Comparison of ENCODE assay signal across 18 cellular contexts in genomic region chr15:95470997-95471692, GRCh38.
DNase-seq lines count a peak whose midpoint lies in the region; ATAC-seq and TF ChIP-seq lines count a peak whose summit lies in the region.
"Had no signal": no experiment of that assay in that cellular context is flagged by ENCODE, and none has a peak within 500 bp of the region (broad histone marks: within the 10 kb centered on the region; RNA-seq: fewer than 3 reads in every experiment).

No MANE protein-coding gene starts in this region.

- H3K27ac Mint-ChIP-seq in mesothelial cell of epicardium: peak overlapping the region; percentile 70
- H3K27ac Mint-ChIP-seq: CD4-positive, alpha-beta T cell; T-helper 17 cell had no signal

- TF ChIP-seq POLR2A in esophagus squamous epithelium (IDR thresholded peaks at IDR 0.05): no peak

- H3K27ac ChIP-seq in aorta (ENCODE audit: low read depth in 1 of 2, low read length in 2 of 2) (peak overlapping the region; percentile 36 to 75), foreskin keratinocyte (no peak overlapping the region), esophagus squamous epithelium (peak overlapping the region in 2 of 4 donors; percentile 31 to 34)

- TF ChIP-seq CTCF in fibroblast of mammary gland (conservative IDR thresholded peaks at IDR 0.05; ENCODE audit: control insufficient read depth, insufficient read depth, low read depth, low read length) (no peak), mesothelial cell of epicardium (IDR thresholded peaks at IDR 0.05; ENCODE audit: unreplicated experiment) (no peak), foreskin keratinocyte (conservative IDR thresholded peaks at IDR 0.05) (no peak), esophagus squamous epithelium (IDR thresholded peaks at IDR 0.05) (no peak)

- intact Hi-C loops in Right ventricle myocardium inferior (cut with DNase I): no loop called here
- intact Hi-C loops in cardiac septum (cut with DNase I): no loop called here
- intact Hi-C loops in aorta (cut with DNase I): loop anchor here in 1 of 2 donors (10.0 kb wide), 1 partner anchor 84 kb away; no protein-coding TSS in a partner anchor
- intact Hi-C loops in esophagus squamous epithelium (cut with DNase I): no loop called here

- no peak overlapping the region for H3K4me3 Mint-ChIP-seq in mesothelial cell of epicardium
- H3K4me3 Mint-ChIP-seq: activated T-cell treated with anti-CD3 and anti-CD28 coated beads, Interleukin-2, amount 50 U/mL, for 4 hours; CD4-positive, alpha-beta T cell; T-helper 17 cell had no signal

- ATAC-seq in Right ventricle myocardium inferior (peak; percentile 46), aorta (ENCODE audit: low FRiP score) (peak; percentile 53), GM21390 (IDR thresholded peaks at IDR 0.05; ENCODE audit: unreplicated experiment) (no peak), foreskin keratinocyte (no peak)
- ATAC-seq: activated T-cell treated with anti-CD3 and anti-CD28 coated beads, Interleukin-2, amount 50 U/mL, for 4 hours; T-helper 17 cell had no signal

- no peaks in the 10 kb centered on the region for H3K36me3 ChIP-seq in aorta (ENCODE audit: control insufficient read depth in 1 of 2, insufficient read depth in 2 of 2, low read length in 1 of 2)
- H3K36me3 ChIP-seq in esophagus squamous epithelium: no peaks in the 10 kb centered on the region

- H3K4me1 ChIP-seq in aorta (ENCODE audit: control insufficient read depth in 1 of 2, insufficient read depth in 2 of 2, low read length in 2 of 2): peaks cover 0 to 3% of the 10 kb centered on the region in 2 donors
- no peaks in the 10 kb centered on the region for H3K4me1 ChIP-seq in foreskin keratinocyte
- no peaks in the 10 kb centered on the region for H3K4me1 ChIP-seq in esophagus squamous epithelium

- H3K4me1 Mint-ChIP-seq in mesothelial cell of epicardium: peaks cover 33% of the 10 kb centered on the region
- H3K4me1 Mint-ChIP-seq: T-helper 17 cell had no signal

- H3K27me3 ChIP-seq in aorta (ENCODE audit: control insufficient read depth in 1 of 2, insufficient read depth in 2 of 2, low read length in 1 of 2) (no peaks in the 10 kb centered on the region), foreskin keratinocyte (no peaks in the 10 kb centered on the region), esophagus squamous epithelium (no peaks in the 10 kb centered on the region)

- no peaks in the 10 kb centered on the region for H3K9me3 Mint-ChIP-seq in mesothelial cell of epicardium
- H3K9me3 Mint-ChIP-seq: CD4-positive, alpha-beta T cell had no signal

- DNase-seq in Right ventricle myocardium inferior (ENCODE audit: missing footprints) (no peak), cardiac septum (ENCODE audit: low spot score) (no peak), fibroblast of mammary gland (ENCODE audit: low read depth) (peak; percentile 14), mesothelial cell of epicardium (ENCODE audit: low spot score in 2 of 2, unreplicated experiment in 2 of 2) (no peak), aorta (peak in 1 of 2 donors; percentile 57), foreskin keratinocyte (no peak), esophagus squamous epithelium (lab: John Stamatoyannopoulos, UW) (no peak)
- DNase-seq: activated CD4-positive, alpha-beta T cell treated with anti-CD3 and anti-CD28 coated beads, Interleukin-2, amount 50 U/mL, for 1 hour; activated T-cell treated with anti-CD3 and anti-CD28 coated beads, Interleukin-2, amount 50 U/mL, for 4 hours; CD4-positive, alpha-beta T cell; effector CD4-positive, alpha-beta T cell; GDM1; glutamatergic neuron; NCI-H2081 treated with DMSO at 0.1 percent for 48 hours; NCI-H69; stimulated activated CD4-positive, alpha-beta T cell treated with anti-CD3 and anti-CD28 coated beads, Interleukin-4, amount 100 ng/mL, for 24 hours; T-helper 17 cell had no signal

- 6 to 11% methylated on average over 4 of the region's 4 CpGs for WGBS in aorta, 2 donors
- 26 to 48% methylated on average over 4 of the region's 4 CpGs for WGBS in esophagus squamous epithelium, 2 donors

- no peaks in the 10 kb centered on the region for H3K27me3 Mint-ChIP-seq in mesothelial cell of epicardium (ENCODE audit: low read depth)
- H3K27me3 Mint-ChIP-seq: T-helper 17 cell had no signal

- H3K4me3 ChIP-seq in fibroblast of mammary gland (ENCODE audit: control insufficient read depth, low read depth, low read length) (no peak overlapping the region), aorta (ENCODE audit: low read length in 2 of 2) (no peak overlapping the region), esophagus squamous epithelium (no peak overlapping the region)

- no peaks in the 10 kb centered on the region for H3K9me3 ChIP-seq in aorta (ENCODE audit: control insufficient read depth, low read length)
- H3K9me3 ChIP-seq in esophagus squamous epithelium: no peaks in the 10 kb centered on the region

- H3K36me3 Mint-ChIP-seq in mesothelial cell of epicardium: no peaks in the 10 kb centered on the region

Comparison
In these comparisons a context has a peak if more than half of its experiments do, and no peak if none do; other contexts are left out.
1. ATAC-seq: peak in Right ventricle myocardium inferior (single experiment) and aorta (single experiment); none in GM21390 (single experiment) and foreskin keratinocyte (single experiment).